ENCODE assay signal across 1 cellular context in genomic region chr4:39527296-39528055, GRCh38.
TF ChIP-seq lines count a peak whose summit lies in the region.

Gene UGDH (minus strand): TSS chr4:39527439. CDS start chr4:39521512, 5,927 bp downstream.

TF ChIP-seq in K562, 482 proteins besides CTCF, POLR2A, EP300 and RAD21 (continued from another document and continues in another):
- TF ChIP-seq, protein P1, sequence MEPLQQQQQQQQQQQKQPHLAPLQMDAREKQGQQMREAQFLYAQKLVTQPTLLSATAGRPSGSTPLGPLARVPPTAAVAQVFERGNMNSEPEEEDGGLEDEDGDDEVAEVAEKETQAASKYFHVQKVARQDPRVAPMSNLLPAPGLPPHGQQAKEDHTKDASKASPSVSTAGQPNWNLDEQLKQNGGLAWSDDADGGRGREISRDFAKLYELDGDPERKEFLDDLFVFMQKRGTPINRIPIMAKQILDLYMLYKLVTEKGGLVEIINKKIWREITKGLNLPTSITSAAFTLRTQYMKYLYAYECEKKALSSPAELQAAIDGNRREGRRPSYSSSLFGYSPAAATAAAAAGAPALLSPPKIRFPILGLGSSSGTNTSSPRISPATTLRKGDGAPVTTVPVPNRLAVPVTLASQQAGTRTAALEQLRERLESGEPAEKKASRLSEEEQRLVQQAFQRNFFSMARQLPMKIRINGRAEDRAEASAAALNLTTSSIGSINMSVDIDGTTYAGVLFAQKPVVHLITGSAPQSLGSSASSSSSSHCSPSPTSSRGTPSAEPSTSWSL (CRISPR knock-in tag; IDR thresholded peaks at IDR 0.05; ENCODE audit: borderline replicate concordance): no peak
- TF ChIP-seq ZNF436 (CRISPR knock-in tag; IDR thresholded peaks at IDR 0.05) (no peak), NFE2L1 (tag; IDR thresholded peaks at IDR 0.05; ENCODE audit: borderline replicate concordance, low read depth) (no peak), POLR2G (IDR thresholded peaks at IDR 0.05; ENCODE audit: low read depth, low read length) (peak; percentile 94), HNRNPL (IDR thresholded peaks at IDR 0.05; ENCODE audit: low read depth, low read length) (0 out of 2 replicates have a peak, but pooled peaks have one; percentile 18), BDP1 (IDR thresholded peaks at IDR 0.05; ENCODE audit: insufficient read depth, insufficient read length) (no peak), SNRNP70 (optimal IDR thresholded peaks at IDR 0.05; ENCODE audit: low read depth, low read length) (no peak), NCOR1 (IDR thresholded peaks at IDR 0.05) (no peak), ZBTB9 (CRISPR knock-in tag; IDR thresholded peaks at IDR 0.05) (peak; percentile 88; the same call in 1 of the 2 replicates), ZNF589 (CRISPR knock-in tag; IDR thresholded peaks at IDR 0.05; ENCODE audit: low read depth) (no peak), GATAD2B (IDR thresholded peaks at IDR 0.05; ENCODE audit: borderline replicate concordance) (no peak), ZNF699 (CRISPR knock-in tag; IDR thresholded peaks at IDR 0.05; ENCODE audit: insufficient replicate concordance) (no peak), XRCC3 (IDR thresholded peaks at IDR 0.05) (no peak), SNIP1 (IDR thresholded peaks at IDR 0.05; ENCODE audit: low read depth) (no peak), ETV5 (CRISPR knock-in tag; IDR thresholded peaks at IDR 0.05; ENCODE audit: low read depth) (peak; percentile 88), JUND (IDR thresholded peaks at IDR 0.05; ENCODE audit: borderline replicate concordance, low read depth, low read length) (no peak; the same call in none of the 2 replicates), JUND (tag; IDR thresholded peaks at IDR 0.05; ENCODE audit: borderline replicate concordance, low read depth, low read length) (peak; percentile 14; the same call in 1 of the 3 replicates), PATZ1 (CRISPR knock-in tag; IDR thresholded peaks at IDR 0.05; ENCODE audit: borderline replicate concordance) (no peak), STAG1 (CRISPR knock-in tag; IDR thresholded peaks at IDR 0.05; ENCODE audit: borderline replicate concordance) (no peak), TCF7 (IDR thresholded peaks at IDR 0.05; ENCODE audit: borderline replicate concordance) (no peak), CCAR2 (IDR thresholded peaks at IDR 0.05; ENCODE audit: low read depth, low read length) (no peak), RAD51 (IDR thresholded peaks at IDR 0.05; ENCODE audit: borderline replicate concordance, low read depth) (no peak), ZNF197 (CRISPR knock-in tag; IDR thresholded peaks at IDR 0.05; ENCODE audit: low read depth) (no peak), HEY1 (CRISPR knock-in tag; IDR thresholded peaks at IDR 0.05; ENCODE audit: borderline replicate concordance) (no peak), TBL1XR1 (IDR thresholded peaks at IDR 0.05; ENCODE audit: low read length in 2 of 2) (no peak; a peak in 1 of 4 replicates), TEAD4 (IDR thresholded peaks at IDR 0.05; ENCODE audit: low read length) (no peak), TEAD4 (CRISPR knock-in tag; IDR thresholded peaks at IDR 0.05; ENCODE audit: borderline replicate concordance) (no peak), GMEB1 (CRISPR knock-in tag; IDR thresholded peaks at IDR 0.05) (peak; percentile 91), BCL6 (CRISPR knock-in tag; IDR thresholded peaks at IDR 0.05) (no peak), E4F1 (CRISPR knock-in tag; IDR thresholded peaks at IDR 0.05; ENCODE audit: borderline replicate concordance) (no peak), U2AF2 (optimal IDR thresholded peaks at IDR 0.05; ENCODE audit: low read depth, low read length) (no peak), RERE (CRISPR knock-in tag; IDR thresholded peaks at IDR 0.05; ENCODE audit: borderline replicate concordance) (no peak), SMARCE1 (IDR thresholded peaks at IDR 0.05) (no peak), MCM2 (IDR thresholded peaks at IDR 0.05; ENCODE audit: low read depth) (no peak)
- TF ChIP-seq, protein P2, sequence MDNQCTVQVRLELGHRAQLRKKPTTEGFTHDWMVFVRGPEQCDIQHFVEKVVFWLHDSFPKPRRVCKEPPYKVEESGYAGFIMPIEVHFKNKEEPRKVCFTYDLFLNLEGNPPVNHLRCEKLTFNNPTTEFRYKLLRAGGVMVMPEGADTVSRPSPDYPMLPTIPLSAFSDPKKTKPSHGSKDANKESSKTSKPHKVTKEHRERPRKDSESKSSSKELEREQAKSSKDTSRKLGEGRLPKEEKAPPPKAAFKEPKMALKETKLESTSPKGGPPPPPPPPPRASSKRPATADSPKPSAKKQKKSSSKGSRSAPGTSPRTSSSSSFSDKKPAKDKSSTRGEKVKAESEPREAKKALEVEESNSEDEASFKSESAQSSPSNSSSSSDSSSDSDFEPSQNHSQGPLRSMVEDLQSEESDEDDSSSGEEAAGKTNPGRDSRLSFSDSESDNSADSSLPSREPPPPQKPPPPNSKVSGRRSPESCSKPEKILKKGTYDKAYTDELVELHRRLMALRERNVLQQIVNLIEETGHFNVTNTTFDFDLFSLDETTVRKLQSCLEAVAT (IDR thresholded peaks at IDR 0.05): peak; percentile 33 to 69; a peak in 1 of 4 replicates
- TF ChIP-seq, protein P3, sequence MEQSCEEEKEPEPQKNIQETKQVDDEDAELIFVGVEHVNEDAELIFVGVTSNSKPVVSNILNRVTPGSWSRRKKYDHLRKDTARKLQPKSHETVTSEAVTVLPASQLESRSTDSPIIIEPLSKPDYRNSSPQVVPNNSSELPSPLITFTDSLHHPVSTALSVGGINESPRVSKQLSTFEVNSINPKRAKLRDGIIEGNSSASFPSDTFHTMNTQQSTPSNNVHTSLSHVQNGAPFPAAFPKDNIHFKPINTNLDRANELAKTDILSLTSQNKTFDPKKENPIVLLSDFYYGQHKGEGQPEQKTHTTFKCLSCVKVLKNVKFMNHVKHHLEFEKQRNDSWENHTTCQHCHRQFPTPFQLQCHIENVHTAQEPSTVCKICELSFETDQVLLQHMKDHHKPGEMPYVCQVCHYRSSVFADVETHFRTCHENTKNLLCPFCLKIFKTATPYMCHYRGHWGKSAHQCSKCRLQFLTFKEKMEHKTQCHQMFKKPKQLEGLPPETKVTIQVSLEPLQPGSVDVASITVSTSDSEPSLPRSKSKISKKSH (CRISPR knock-in tag; IDR thresholded peaks at IDR 0.05): no peak
- TF ChIP-seq, protein P4, sequence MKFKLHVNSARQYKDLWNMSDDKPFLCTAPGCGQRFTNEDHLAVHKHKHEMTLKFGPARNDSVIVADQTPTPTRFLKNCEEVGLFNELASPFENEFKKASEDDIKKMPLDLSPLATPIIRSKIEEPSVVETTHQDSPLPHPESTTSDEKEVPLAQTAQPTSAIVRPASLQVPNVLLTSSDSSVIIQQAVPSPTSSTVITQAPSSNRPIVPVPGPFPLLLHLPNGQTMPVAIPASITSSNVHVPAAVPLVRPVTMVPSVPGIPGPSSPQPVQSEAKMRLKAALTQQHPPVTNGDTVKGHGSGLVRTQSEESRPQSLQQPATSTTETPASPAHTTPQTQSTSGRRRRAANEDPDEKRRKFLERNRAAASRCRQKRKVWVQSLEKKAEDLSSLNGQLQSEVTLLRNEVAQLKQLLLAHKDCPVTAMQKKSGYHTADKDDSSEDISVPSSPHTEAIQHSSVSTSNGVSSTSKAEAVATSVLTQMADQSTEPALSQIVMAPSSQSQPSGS (CRISPR knock-in tag; IDR thresholded peaks at IDR 0.05): no peak; the same call in 1 of the 2 replicates
